ENCODE assay signal across 1 cellular context in genomic region chr11:123273616-123274015, GRCh38.
TF ChIP-seq lines count a peak whose summit lies in the region.

No MANE protein-coding gene starts in this region.

TF ChIP-seq in IMR-90, 13 proteins besides CTCF, POLR2A, EP300 and RAD21:
- TF ChIP-seq SMC3 (IDR thresholded peaks at IDR 0.05; ENCODE audit: low read depth, low read length) (no peak), RFX5 (IDR thresholded peaks at IDR 0.05; ENCODE audit: low read depth, low read length) (no peak), MAFK (IDR thresholded peaks at IDR 0.05; ENCODE audit: low read depth, low read length) (no peak), RCOR1 (IDR thresholded peaks at IDR 0.05; ENCODE audit: insufficient replicate concordance, low read length) (no peak), MXI1 (IDR thresholded peaks at IDR 0.05; ENCODE audit: borderline replicate concordance, low read depth, low read length) (no peak), CEBPB (IDR thresholded peaks at IDR 0.05; ENCODE audit: low read depth, low read length) (no peak), MAZ (IDR thresholded peaks at IDR 0.05; ENCODE audit: borderline replicate concordance, low read depth, low read length) (no peak), ELK1 (IDR thresholded peaks at IDR 0.05; ENCODE audit: borderline replicate concordance, low read depth, low read length) (no peak), CHD1 (IDR thresholded peaks at IDR 0.05; ENCODE audit: low read depth, low read length) (no peak), FOS (IDR thresholded peaks at IDR 0.05; ENCODE audit: low read depth, low read length) (no peak), NFE2L2 (IDR thresholded peaks at IDR 0.05; ENCODE audit: low read depth, low read length) (no peak), BHLHE40 (IDR thresholded peaks at IDR 0.05; ENCODE audit: low read depth, low read length) (no peak), USF2 (IDR thresholded peaks at IDR 0.05; ENCODE audit: low read depth, low read length) (no peak)
